22 cellular contexts compared by ENCODE assay signal in genomic region chr4:184099541-184099966, GRCh38.
DNase-seq lines count a peak whose midpoint lies in the region; ATAC-seq, FAIRE-seq and TF ChIP-seq lines count a peak whose summit lies in the region.
"Had no signal": no experiment of that assay in that cellular context is flagged by ENCODE, and none has a peak within 500 bp of the region (broad histone marks: within the 10 kb centered on the region; RNA-seq: fewer than 3 reads in every experiment).

No MANE protein-coding gene starts in this region.

- H2AFZ ChIP-seq in GM23338 (0 out of 2 replicates have a peak overlapping the region, but pooled peaks have one; percentile 14), GM12878 (ENCODE audit: control insufficient read depth, low read depth, low read length) (no peak overlapping the region)

- H3K4me2 ChIP-seq in BLaER1 (peak overlapping the region; percentile 19; the same call in 1 of the 2 replicates), GM23338 (no peak overlapping the region), GM12878 (ENCODE audit: control insufficient read depth, insufficient read depth) (no peak overlapping the region)

- no peak overlapping the region for H3K9ac ChIP-seq in BLaER1
- no peak overlapping the region for H3K9ac ChIP-seq in GM12878 (ENCODE audit: control insufficient read depth, insufficient read depth, low read length)

- no peak for TF ChIP-seq EP300 in GM12878 (IDR thresholded peaks at IDR 0.05; ENCODE audit: borderline replicate concordance in 1 of 2, control insufficient read depth in 1 of 2, low read depth in 2 of 2, low read length in 2 of 2)

- no peaks in the 10 kb centered on the region for H3K36me3 ChIP-seq in BLaER1
- H3K36me3 ChIP-seq in GM23338 (ENCODE audit: insufficient read depth): no peaks in the 10 kb centered on the region
- H3K36me3 ChIP-seq in GM12878 (ENCODE audit: control insufficient read depth in 2 of 2, insufficient read depth in 2 of 2, low read length in 1 of 2): no peaks in the 10 kb centered on the region
- H3K36me3 ChIP-seq: breast epithelium, ovary, tibial nerve had no signal

- RAD21 ChIA-PET in GM12878 (lab: Charles Lee; ENCODE audit: unreplicated experiment): interaction anchor here (0.8 to 1.7 kb wide), 3 partner anchors 258 to 476 kb away, joined by 3 to 5 read pairs (median 3); no protein-coding TSS in a partner anchor

- peaks cover 7% of the 10 kb centered on the region for H3K27me3 Mint-ChIP-seq in GM23338 (ENCODE audit: insufficient read depth, low read depth, poor library complexity)

- H3K27me3 ChIP-seq in BLaER1: no peaks in the 10 kb centered on the region
- no peaks in the 10 kb centered on the region for H3K27me3 ChIP-seq in GM23338 (ENCODE audit: insufficient read depth)
- peaks cover 0 to 1% of the 10 kb centered on the region in 2 experiments; a peak in 1 of 4 replicates for H3K27me3 ChIP-seq in GM12878 (replicated peaks in 1 of 2; ENCODE audit: control insufficient read depth in 2 of 2, insufficient read depth in 2 of 2, low read length in 1 of 2)
- H3K27me3 ChIP-seq: breast epithelium, ovary, tibial nerve had no signal

- BruUV-seq in GM12878 (replicated peaks; lab: Mats Ljungman, UMichigan): no TSS peak

- SMC1A ChIA-PET in GM12878 (lab: Charles Lee; ENCODE audit: uncharacterized antibody, unreplicated experiment): interaction anchor here (1.7 to 2.0 kb wide), 2 partner anchors 15 to 258 kb away, joined by 5 to 7 read pairs; no protein-coding TSS in a partner anchor

- no peaks in the 10 kb centered on the region for H3K9me3 ChIP-seq in BLaER1
- no peaks in the 10 kb centered on the region for H3K9me3 ChIP-seq in GM12878 (replicated peaks; ENCODE audit: control insufficient read depth, insufficient read depth, low read length)
- H3K9me3 ChIP-seq: breast epithelium, ovary, tibial nerve had no signal

- intact Hi-C loops in GM12878 (cut with micrococcal nuclease; ENCODE audit: unreplicated experiment): loop anchor here (10.0 kb wide), 1 partner anchor 475 kb away; no protein-coding TSS in a partner anchor

- H3K9me3 Mint-ChIP-seq in GM23338: no peaks in the 10 kb centered on the region; the same call in 2 of the 3 replicates
- H3K9me3 Mint-ChIP-seq: stimulated activated naive B cell treated with anti-CD40 and anti-IgM and Interleukin-4, amounts not matched to agents 10 μg/mL and 1 μg/mL and 100 μg/mL, for 72 hours had no signal

- H3K4me3 ChIP-seq in BLaER1 (no peak overlapping the region), GM23338 (no peak overlapping the region), GM12878 (no peak overlapping the region)
- H3K4me3 ChIP-seq: breast epithelium, lung, ovary, tibial nerve had no signal

- H4K20me1 ChIP-seq in BLaER1 (no peaks in the 10 kb centered on the region), GM23338 (replicated peaks; ENCODE audit: insufficient read depth) (no peaks in the 10 kb centered on the region), GM12878 (ENCODE audit: control insufficient read depth, insufficient read depth) (no peaks in the 10 kb centered on the region)

- in situ Hi-C loops in GM12878 (cut with MboI): loop anchor here (10.0 kb wide), 1 partner anchor 625 kb away; no protein-coding TSS in a partner anchor

- WGBS in GM12878 (ENCODE audit: insufficient coverage, insufficient replicate concordance, low lambda C conversion rate, missing lambda C conversion rate): 26% methylated on average over 9 of the region's 9 CpGs

- POLR2A ChIA-PET in GM12878 (lab: Charles Lee): no interaction called here

- H3K36me3 Mint-ChIP-seq in GM23338 (ENCODE audit: low read depth): no peaks in the 10 kb centered on the region; the same call in 2 of the 3 replicates
- H3K36me3 Mint-ChIP-seq: CD8-positive, alpha-beta memory T cell; stimulated activated naive B cell treated with anti-CD40 and anti-IgM and Interleukin-4, amounts not matched to agents 10 μg/mL and 1 μg/mL and 100 μg/mL, for 72 hours; WTC11 had no signal

- DNase-seq in GM23338 (ENCODE audit: low spot score) (no peak), GM12878 (ENCODE audit: low read depth, low spot score) (no peak), middle frontal gyrus (ENCODE audit: extremely low spot score, low spot score) (peak; percentile 53), NCI-H446 (lab: John Stamatoyannopoulos, UW) (no peak), T-helper 2 cell (no peak)
- no peak for DNase-seq in activated CD4-positive, alpha-beta T cell treated with anti-CD3 and anti-CD28 coated beads for 48 hours
- DNase-seq: activated CD4-positive, alpha-beta T cell treated with anti-CD3 and anti-CD28 coated beads, Interleukin-2, amount 50 U/mL, for 48 hours; CD8-positive, alpha-beta memory T cell; NCI-H1436 treated with DMSO at 0.1 percent for 48 hours; NCI-H226; NK-92 treated with Interleukin-12 subunit alpha and Interleukin-12 subunit beta, amount 100 ng/mL, for 24 hours; stimulated activated naive B cell treated with anti-CD40 and anti-IgM and Interleukin-4, amounts not matched to agents 10 μg/mL and 1 μg/mL and 100 μg/mL, for 72 hours had no signal

- H3K27ac Mint-ChIP-seq in GM23338: no peak overlapping the region
- H3K27ac Mint-ChIP-seq: CD8-positive, alpha-beta memory T cell; stimulated activated naive B cell treated with anti-CD40 and anti-IgM and Interleukin-4, amounts not matched to agents 10 μg/mL and 1 μg/mL and 100 μg/mL, for 72 hours; WTC11 had no signal

- TF ChIP-seq POLR2A in GM12878 (IDR thresholded peaks at IDR 0.05; ENCODE audit: low read depth, low read length): no peak

- H3K9me2 ChIP-seq in GM23338 (ENCODE audit: insufficient read depth): no peaks in the 10 kb centered on the region

- H3K4me1 ChIP-seq in BLaER1 (peaks cover 16% of the 10 kb centered on the region), GM23338 (ENCODE audit: insufficient read depth) (no peaks in the 10 kb centered on the region; the same call in 1 of the 2 replicates), GM12878 (ENCODE audit: control insufficient read depth, insufficient read depth, low read length) (no peaks in the 10 kb centered on the region; the same call in none of the 2 replicates)
- H3K4me1 ChIP-seq: breast epithelium, foreskin keratinocyte had no signal

- H3K4me3 Mint-ChIP-seq in GM23338: no peak overlapping the region
- H3K4me3 Mint-ChIP-seq: CD8-positive, alpha-beta memory T cell; stimulated activated naive B cell treated with anti-CD40 and anti-IgM and Interleukin-4, amounts not matched to agents 10 μg/mL and 1 μg/mL and 100 μg/mL, for 72 hours; T-helper 17 cell; WTC11 had no signal

- ATAC-seq in GM23338 (no peak), GM12878 (peak; percentile 52), esophagus mucosa (no peak)
- ATAC-seq: foreskin keratinocyte, WTC11 had no signal

- FAIRE-seq in GM12878 (lab: Jason Lieb, UNC): no peak
- FAIRE-seq: islet of Langerhans had no signal

- TF ChIP-seq RAD21 in GM12878 (IDR thresholded peaks at IDR 0.05; ENCODE audit: insufficient read depth, low read depth, low read length): no peak

- peaks cover 26% of the 10 kb centered on the region for H3K4me1 Mint-ChIP-seq in GM23338

- H3F3A ChIP-seq in GM23338 (replicated peaks; ENCODE audit: low read depth): no peaks in the 10 kb centered on the region

- no peak overlapping the region for H3K27ac ChIP-seq in BLaER1
- H3K27ac ChIP-seq in GM23338 (ENCODE audit: low read depth): no peak overlapping the region
- no peak overlapping the region for H3K27ac ChIP-seq in GM12878 (ENCODE audit: control insufficient read depth, insufficient read depth)
- H3K27ac ChIP-seq: breast epithelium, foreskin keratinocyte, ovary, tibial nerve had no signal

- TF ChIP-seq CTCF in GM23338 (conservative IDR thresholded peaks at IDR 0.05; ENCODE audit: low read depth in 2 of 2): no peak
- TF ChIP-seq CTCF in GM12878 (IDR thresholded peaks at IDR 0.05 in 2 of 3, conservative IDR thresholded peaks at IDR 0.05 in 1 of 3; ENCODE audit: control insufficient read depth in 2 of 3, extremely low read depth in 1 of 3, insufficient read depth in 1 of 3, low read depth in 3 of 3, low read length in 3 of 3): no peak

- no peaks in the 10 kb centered on the region for H3K79me2 ChIP-seq in GM23338 (replicated peaks; ENCODE audit: insufficient read depth)
- H3K79me2 ChIP-seq in GM12878 (ENCODE audit: control insufficient read depth, insufficient read depth, low read length): no peaks in the 10 kb centered on the region

- CTCF ChIA-PET in GM12878 (lab: Yijun Ruan, JAX): interaction anchor here (0.6 to 2.7 kb wide), 10 partner anchors 10 to 614 kb away, joined by 3 to 18 read pairs (median 4); no protein-coding TSS in a partner anchor

TF ChIP-seq in GM23338, 12 proteins besides CTCF, POLR2A, EP300 and RAD21 (continues in another document):
- no peak for TF ChIP-seq EZH2 (IDR thresholded peaks at IDR 0.05; ENCODE audit: low read depth, unreplicated experiment)
